Comparison of ENCODE assay signal across 8 cellular contexts in the genomic region with DNA sequence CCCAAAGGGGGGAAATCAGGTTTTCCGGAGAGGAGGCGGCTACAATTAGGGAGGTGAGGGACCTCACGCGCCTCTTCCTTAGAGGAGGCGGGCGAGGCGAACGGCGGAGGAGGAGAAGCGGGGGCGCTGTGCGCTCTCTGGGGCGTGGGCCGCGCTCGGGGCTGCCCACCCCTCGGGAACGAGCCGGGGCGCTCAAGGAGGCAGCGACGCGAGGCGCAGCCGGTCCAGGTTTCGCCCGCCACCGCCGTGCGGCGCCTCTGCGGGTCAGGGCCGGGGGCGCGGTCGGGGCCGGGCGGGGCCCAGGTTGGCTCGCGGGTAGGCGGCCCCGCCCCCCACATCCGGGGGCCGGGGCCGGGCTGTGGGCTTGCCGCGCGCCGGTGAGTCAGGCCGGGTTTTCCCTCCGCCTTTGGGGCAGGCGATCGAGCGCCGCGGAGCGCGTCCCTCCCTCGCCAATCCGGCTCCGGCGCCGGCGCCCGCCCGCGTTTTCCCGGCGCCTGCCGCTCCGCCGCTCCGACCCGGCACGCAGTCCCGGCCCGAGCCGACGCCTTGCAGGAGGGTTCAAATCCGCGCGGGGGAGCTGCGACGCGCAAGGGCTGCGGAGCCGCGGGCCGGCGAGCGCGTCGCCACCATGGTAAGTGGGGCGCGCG. TPM values are rescaled to one million over a fixed set of nuclear protein-coding genes. Genes with fewer than 3 reads are reported as not detected.
DNase-seq lines count a peak whose midpoint lies in the region; ATAC-seq and TF ChIP-seq lines count a peak whose summit lies in the region.

Gene N4BP3, plus strand, starts transcription at position 392 of the 647 bp plus-strand sequence. CDS start 6,052 bp downstream, outside the sequence.

- TF ChIP-seq CTCF in BE2C (IDR thresholded peaks at IDR 0.05; ENCODE audit: low read depth, low read length) (no peak), Peyer's patch (IDR thresholded peaks at IDR 0.05) (no peak), sigmoid colon (IDR thresholded peaks at IDR 0.05) (no peak)

- TF ChIP-seq EP300 in sigmoid colon (IDR thresholded peaks at IDR 0.05): no peak

- H3K36me3 ChIP-seq in BE2C: no peaks in the 10 kb centered on the region
- no peaks in the 10 kb centered on the region for H3K36me3 ChIP-seq in Peyer's patch
- H3K36me3 ChIP-seq in sigmoid colon: no peaks in the 10 kb centered on the region
- no peaks in the 10 kb centered on the region for H3K36me3 ChIP-seq in aorta (ENCODE audit: control insufficient read depth in 1 of 2, insufficient read depth in 2 of 2, low read length in 1 of 2)

- WGBS in sigmoid colon, 2 donors: 1% methylated on average over 96 of the region's 96 CpGs
- 0 to 1% methylated on average over 29 to 96 of the region's 96 CpGs for WGBS in aorta, 2 donors

- H3K4me3 ChIP-seq in BE2C (ENCODE audit: low read depth, low read length) (no peak within 1 kb of the TSS), Peyer's patch (peak within 1 kb of the TSS; percentile 40 to 63 (median 54)), sigmoid colon (peak within 1 kb of the TSS; percentile 2 to 41 (median 32)), aorta (ENCODE audit: low read length in 2 of 2) (peak within 1 kb of the TSS in 1 of 2 donors; percentile 34)

- H3K27ac ChIP-seq in Peyer's patch: peak within 1 kb of the TSS in 3 of 4 donors; percentile 5 to 82 (median 10)
- peak within 1 kb of the TSS in 1 of 4 donors; percentile 14 for H3K27ac ChIP-seq in sigmoid colon
- H3K27ac ChIP-seq in aorta (ENCODE audit: low read depth in 1 of 2, low read length in 2 of 2): no peak within 1 kb of the TSS

- H3K4me1 ChIP-seq in BE2C: no peaks in the 10 kb centered on the region
- H3K4me1 ChIP-seq in Peyer's patch: peaks cover 0 to 34% (median 24%) of the 10 kb centered on the region in 4 donors
- H3K4me1 ChIP-seq in sigmoid colon: peaks cover 0 to 16% (median 14%) of the 10 kb centered on the region in 4 donors
- no peaks in the 10 kb centered on the region for H3K4me1 ChIP-seq in aorta (ENCODE audit: control insufficient read depth in 1 of 2, insufficient read depth in 2 of 2, low read length in 2 of 2)

- intact Hi-C loops in Right ventricle myocardium superior (cut with DNase I) (no loop called here), sigmoid colon (cut with DNase I) (no loop called here), aorta (cut with DNase I) (no loop called here)

- peak; percentile 73 for DNase-seq in BE2C
- peak; percentile 71 to 84 (median 76) for DNase-seq in Peyer's patch
- peak; percentile 81 for DNase-seq in activated gamma-delta T cell treated with Interleukin-2 at 50 U/mL for 16 hours
- no peak for DNase-seq in Right ventricle myocardium superior
- DNase-seq in sigmoid colon: no peak
- DNase-seq in aorta: no peak

- H3K27me3 ChIP-seq in BE2C: peaks cover 24% of the 10 kb centered on the region
- peaks cover 0 to 13% of the 10 kb centered on the region in 2 donors for H3K27me3 ChIP-seq in Peyer's patch
- H3K27me3 ChIP-seq in sigmoid colon: peaks cover 21 to 75% (median 45%) of the 10 kb centered on the region in 3 donors
- H3K27me3 ChIP-seq in aorta (ENCODE audit: control insufficient read depth in 1 of 2, insufficient read depth in 2 of 2, low read length in 1 of 2): no peaks in the 10 kb centered on the region

- TF ChIP-seq POLR2A in Peyer's patch (IDR thresholded peaks at IDR 0.05) (no peak), sigmoid colon (IDR thresholded peaks at IDR 0.05) (no peak)

- H3K9me3 ChIP-seq in BE2C (peaks cover 7% of the 10 kb centered on the region; the same call in 1 of the 2 replicates), Peyer's patch (no peaks in the 10 kb centered on the region), sigmoid colon (no peaks in the 10 kb centered on the region), aorta (ENCODE audit: control insufficient read depth, low read length) (no peaks in the 10 kb centered on the region)

- peak; percentile 51 for ATAC-seq in GM18907 (IDR thresholded peaks at IDR 0.05; ENCODE audit: unreplicated experiment)
- ATAC-seq in HG03196 (IDR thresholded peaks at IDR 0.05; ENCODE audit: unreplicated experiment): peak; percentile 40
- ATAC-seq in Right ventricle myocardium superior (ENCODE audit: poor library complexity): peak; percentile 39
- no peak for ATAC-seq in aorta (ENCODE audit: low FRiP score)

RNA-seq across cellular contexts. Expression of gene N4BP3, which starts in this region (rescaled TPM):
- polyA plus RNA-seq in BE2C (2012; ENCODE audit: insufficient read depth, insufficient read length, low read depth): 9.4 TPM
- total RNA-seq in Peyer's patch (1 to 10 TPM in 2 of 4 donors, under 1 TPM in 2; 0.53 to 2.5 (median 1.1) TPM), Right ventricle myocardium superior (2.7 TPM), sigmoid colon (1 to 10 TPM in 3 of 4 donors, under 1 TPM in 1; 0.95 to 3.0 (median 1.6) TPM), aorta (1 to 10 TPM in 1 of 2 donors, under 1 TPM in 1; 0.19 to 2.0 TPM)
- polyA plus RNA-seq in sigmoid colon (1 to 10 TPM in 2 of 3 donors, under 1 TPM in 1; 0.69 to 2.3 (median 1.2) TPM), aorta (under 1 TPM; 0.03 to 0.13 TPM)

Comparison
In these comparisons a context has a peak if more than half of its experiments do, and no peak if none do; other contexts are left out.
1. DNase-seq: peak in BE2C (single experiment), Peyer's patch (3 of 3) and activated gamma-delta T cell treated with Interleukin-2 at 50 U/mL for 16 hours (single experiment); none in Right ventricle myocardium superior (single experiment), sigmoid colon (single experiment) and aorta (0 of 2).
2. H3K27ac ChIP-seq: peak in Peyer's patch (3 of 4); none in aorta (0 of 2).